In genomic region chr7:100101016-100101862, GRCh38 we compare ENCODE assay signal across 8 cellular contexts. TPM values are rescaled to one million over a fixed set of nuclear protein-coding genes. Genes with fewer than 3 reads are reported as not detected.
DNase-seq lines count a peak whose midpoint lies in the region; ATAC-seq and TF ChIP-seq lines count a peak whose summit lies in the region.

Gene AP4M1 (plus strand): TSS chr7:100101643. CDS start chr7:100101715, 72 bp downstream.
Gene MCM7 (minus strand): TSS chr7:100101397. CDS start chr7:100101294, 103 bp downstream.

- TF ChIP-seq POLR2A in GM19193 (IDR thresholded peaks at IDR 0.05; ENCODE audit: extremely low read depth, insufficient read depth, insufficient read length), result peak; percentile 79

- H3K4me1 Mint-ChIP-seq in chondrocyte (ENCODE audit: low read depth), result peaks cover 37% of the 10 kb centered on the region

- H3K9me3 Mint-ChIP-seq in chondrocyte (ENCODE audit: low read depth), result no peaks in the 10 kb centered on the region

- ATAC-seq in HG03439 (IDR thresholded peaks at IDR 0.05; ENCODE audit: unreplicated experiment), result peak; percentile 81

- peak; percentile 94 to 97 for DNase-seq in AML-193 (lab: John Stamatoyannopoulos, UW)
- DNase-seq in NCI-H510A treated with DMSO at 0.1 percent for 48 hours (lab: John Stamatoyannopoulos, UW), result peak; percentile 91
- peak; percentile 95 to 96 for DNase-seq in activated CD4-positive, alpha-beta T cell treated with anti-CD3 and anti-CD28 coated beads for 24 hours (ENCODE audit: low read depth in 2 of 2)
- DNase-seq in chondrocyte (ENCODE audit: low spot score), result peak; percentile 99
- peak; percentile 97 for DNase-seq in kidney glomerular epithelial cell (lab: John Stamatoyannopoulos, UW)
- DNase-seq in stimulated activated CD4-positive, alpha-beta T cell treated with anti-CD3 and anti-CD28 coated beads, Interleukin-1b, Interleukin-23, amount 100 ng/mL, for 1 hour (ENCODE audit: low read depth in 2 of 2), result peak; percentile 87 to 91

- no peak for TF ChIP-seq CTCF in chondrocyte (IDR thresholded peaks at IDR 0.05)

- H3K27me3 Mint-ChIP-seq in chondrocyte (ENCODE audit: low read depth), result no peaks in the 10 kb centered on the region

- peaks cover 30% of the 10 kb centered on the region for H3K36me3 Mint-ChIP-seq in chondrocyte (ENCODE audit: low read depth)

- H3K4me3 Mint-ChIP-seq in chondrocyte (ENCODE audit: unreplicated experiment), result peak within 1 kb of the TSS; percentile 93

- peak within 1 kb of the TSS; percentile 97 for H3K27ac Mint-ChIP-seq in chondrocyte (ENCODE audit: unreplicated experiment)

RNA-seq across cellular contexts. Expression of gene AP4M1, which starts in this region (rescaled TPM):
- 16.9 to 24.8 TPM (median 19.6 TPM) in 3 replicates for total RNA-seq in chondrocyte

RNA-seq across cellular contexts. Expression of gene MCM7, which starts in this region (rescaled TPM):
- 34.0 to 63.8 TPM (median 34.1 TPM) in 3 replicates for total RNA-seq in chondrocyte

Comparison
In these comparisons a context has a peak if more than half of its experiments do, and no peak if none do; other contexts are left out.
1. Peak in every context shown above with its lines: DNase-seq and ATAC-seq.